ENCODE assay signal across 9 cellular contexts in the genomic region with DNA sequence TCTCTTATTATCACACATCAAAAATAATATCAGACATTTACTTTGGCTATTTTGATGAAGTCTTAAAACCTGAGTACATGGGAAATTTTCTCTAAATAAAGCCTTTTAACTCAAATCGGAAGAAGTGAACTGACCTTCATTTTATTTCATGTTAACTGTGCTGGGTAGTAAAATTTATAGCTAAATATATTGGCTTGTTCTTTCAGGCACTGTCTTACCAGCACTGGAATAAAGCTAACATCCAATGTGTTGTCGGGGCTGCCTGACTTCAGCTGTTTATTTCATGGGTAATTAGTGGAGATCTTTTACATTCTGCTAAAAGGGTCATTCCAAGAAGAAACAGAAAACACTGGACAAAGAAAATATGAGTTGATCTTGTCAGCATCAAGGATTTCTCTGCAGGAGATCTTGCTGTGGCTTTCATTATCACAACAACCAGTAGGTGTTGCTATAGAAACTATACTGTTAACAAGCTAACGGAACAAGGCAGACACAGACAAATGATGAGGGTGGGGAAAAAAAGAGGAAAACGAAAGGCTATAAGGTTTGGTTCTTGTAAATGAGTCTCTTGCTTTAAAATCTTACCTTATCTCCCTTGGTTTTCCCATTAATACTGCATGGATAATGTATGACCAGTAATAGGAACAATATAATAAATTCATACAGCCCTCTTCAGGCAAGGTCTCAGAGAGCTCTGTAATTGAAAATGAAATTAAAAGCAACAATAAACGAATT.
A peak's percentile ranks its signal among the peaks of the same experiment; 100 is the strongest.
DNase-seq lines count a peak whose midpoint lies in the region; ATAC-seq and TF ChIP-seq lines count a peak whose summit lies in the region.
"Had no signal": no experiment of that assay in that cellular context is flagged by ENCODE, and none has a peak within 500 bp of the region (broad histone marks: within the 10 kb centered on the region; RNA-seq: fewer than 3 reads in every experiment).

No MANE protein-coding gene starts in this region.

- H3K27me3 ChIP-seq in GM23338 (ENCODE audit: insufficient read depth) (no peaks in the 10 kb centered on the region), KMS-11 (ENCODE audit: insufficient read depth, low read depth) (no peaks in the 10 kb centered on the region), PC-9 (ENCODE audit: insufficient read depth, low read depth) (no peaks in the 10 kb centered on the region)

- H3K36me3 Mint-ChIP-seq in GM23338 (ENCODE audit: low read depth) (no peaks in the 10 kb centered on the region), immature natural killer cell (no peaks in the 10 kb centered on the region)
- H3K36me3 Mint-ChIP-seq: stimulated activated naive B cell treated with anti-CD40 and anti-IgM and Interleukin-4, amounts not matched to agents 10 μg/mL and 1 μg/mL and 100 μg/mL, for 72 hours had no signal

- H2AFZ ChIP-seq in GM23338: no peak overlapping the region
- peak overlapping the region; percentile 44; the same call in 1 of the 2 replicates for H2AFZ ChIP-seq in KMS-11 (ENCODE audit: low read depth)
- no peak overlapping the region for H2AFZ ChIP-seq in PC-9

- H3K4me3 Mint-ChIP-seq in GM23338: no peak overlapping the region
- H3K4me3 Mint-ChIP-seq in immature natural killer cell: peak overlapping the region in 4 of 5 donors; percentile 22 to 83 (median 42)

- intact Hi-C loops in PC-9 (cut with micrococcal nuclease; ENCODE audit: unreplicated experiment): no loop called here

- H3K4me2 ChIP-seq in GM23338 (no peak overlapping the region), KMS-11 (peak overlapping the region; percentile 75), PC-9 (no peak overlapping the region)

- TF ChIP-seq POLR2A in GM18505 (IDR thresholded peaks at IDR 0.05; ENCODE audit: borderline replicate concordance, extremely low read depth, insufficient read depth, insufficient read length): no peak

- no peaks in the 10 kb centered on the region for H3K9me2 ChIP-seq in GM23338 (ENCODE audit: insufficient read depth)
- H3K9me2 ChIP-seq in PC-9 (ENCODE audit: insufficient read depth): peaks cover 5% of the 10 kb centered on the region; the same call in 1 of the 2 replicates

- DNase-seq in GM23338 (ENCODE audit: low spot score) (peak; percentile 66), immature natural killer cell (peak in 1 of 3 donors; percentile 35), PC-9 (no peak), DMS114 treated with DMSO at 0.1 percent for 48 hours (lab: John Stamatoyannopoulos, UW; ENCODE audit: unreplicated experiment) (no peak), GM03348 (ENCODE audit: low spot score) (no peak)
- DNase-seq: stimulated activated naive B cell treated with anti-CD40 and anti-IgM and Interleukin-4, amounts not matched to agents 10 μg/mL and 1 μg/mL and 100 μg/mL, for 72 hours had no signal

- peaks cover 14% of the 10 kb centered on the region for H3K4me1 Mint-ChIP-seq in GM23338
- peaks cover 0 to 2% of the 10 kb centered on the region in 2 donors for H3K4me1 Mint-ChIP-seq in immature natural killer cell

- H3K27me3 Mint-ChIP-seq in GM23338 (ENCODE audit: insufficient read depth, low read depth, poor library complexity) (no peaks in the 10 kb centered on the region), immature natural killer cell (ENCODE audit: low read depth in 3 of 3) (peaks cover 0 to 3% (median 2%) of the 10 kb centered on the region in 3 donors)

- POLR2A ChIA-PET in PC-9 (lab: Charles Lee; ENCODE audit: unreplicated experiment): interaction anchor here (0.7 kb wide), 1 partner anchor 39 kb away, joined by 7 read pairs; no protein-coding TSS in a partner anchor

- H4K20me1 ChIP-seq in GM23338 (replicated peaks; ENCODE audit: insufficient read depth) (no peaks in the 10 kb centered on the region), KMS-11 (ENCODE audit: insufficient read depth) (no peaks in the 10 kb centered on the region), PC-9 (ENCODE audit: insufficient read depth) (no peaks in the 10 kb centered on the region)

- H3F3A ChIP-seq in GM23338 (replicated peaks; ENCODE audit: low read depth) (no peaks in the 10 kb centered on the region), PC-9 (ENCODE audit: insufficient read depth, low read depth) (0 out of 2 replicates have a peak, but pooled peaks cover 5% of the 10 kb centered on the region)

- H3K9ac ChIP-seq in KMS-11: peak overlapping the region; percentile 34; the same call in 1 of the 2 replicates

- H3K36me3 ChIP-seq in GM23338 (ENCODE audit: insufficient read depth) (no peaks in the 10 kb centered on the region), KMS-11 (ENCODE audit: insufficient read depth) (no peaks in the 10 kb centered on the region), PC-9 (ENCODE audit: low read depth) (no peaks in the 10 kb centered on the region)

- no peak overlapping the region for H3K27ac ChIP-seq in GM23338 (ENCODE audit: low read depth)
- peak overlapping the region; percentile 60 for H3K27ac ChIP-seq in KMS-11
- no peak overlapping the region for H3K27ac ChIP-seq in PC-9

- peak; percentile 84 for ATAC-seq in GM18505 (IDR thresholded peaks at IDR 0.05; ENCODE audit: unreplicated experiment)
- peak; percentile 42; the same call in 2 of the 3 replicates for ATAC-seq in GM23338
- ATAC-seq in SK-N-SH treated with all-trans-retinoic acid at 6 μM for 48 hours: peak; percentile 93

- H3K4me1 ChIP-seq in GM23338 (ENCODE audit: insufficient read depth) (peaks cover 8% of the 10 kb centered on the region; the same call in 1 of the 2 replicates), KMS-11 (ENCODE audit: low read depth, poor library complexity, severe bottlenecking) (peaks cover 22% of the 10 kb centered on the region), PC-9 (replicated peaks; ENCODE audit: insufficient read depth) (no peaks in the 10 kb centered on the region)

- H3K4me3 ChIP-seq in GM23338 (no peak overlapping the region), KMS-11 (IDR thresholded peaks at IDR 0.05; ENCODE audit: insufficient read depth, low read depth, low read length) (no peak overlapping the region), PC-9 (no peak overlapping the region)

- CTCF ChIA-PET in PC-9 (lab: Charles Lee): interaction anchor here (1.0 kb wide), 1 partner anchor 39 kb away, joined by 3 read pairs; no protein-coding TSS in a partner anchor

- peaks cover 6% of the 10 kb centered on the region; the same call in 1 of the 2 replicates for H3K9me3 ChIP-seq in PC-9 (ENCODE audit: insufficient read depth, low read depth)

- H3K9me3 Mint-ChIP-seq in GM23338 (no peaks in the 10 kb centered on the region), immature natural killer cell (peaks cover 0 to 6% (median 0%) of the 10 kb centered on the region in 6 donors)
- H3K9me3 Mint-ChIP-seq: stimulated activated naive B cell treated with anti-CD40 and anti-IgM and Interleukin-4, amounts not matched to agents 10 μg/mL and 1 μg/mL and 100 μg/mL, for 72 hours had no signal

- H3K79me2 ChIP-seq in GM23338 (replicated peaks; ENCODE audit: insufficient read depth) (no peaks in the 10 kb centered on the region), KMS-11 (ENCODE audit: insufficient read depth, low read depth) (no peaks in the 10 kb centered on the region), PC-9 (ENCODE audit: low read depth) (no peaks in the 10 kb centered on the region)

- TF ChIP-seq CTCF in GM23338 (conservative IDR thresholded peaks at IDR 0.05; ENCODE audit: low read depth in 2 of 2) (peak in 1 of 2 experiments; percentile 38; a peak in 1 of 4 replicates), KMS-11 (conservative IDR thresholded peaks at IDR 0.05; ENCODE audit: low read depth, low read length) (no peak), PC-9 (conservative IDR thresholded peaks at IDR 0.05) (no peak; the same call in 1 of the 2 replicates)

- H3K27ac Mint-ChIP-seq in GM23338: no peak overlapping the region
- peak overlapping the region in 1 of 6 donors; percentile 38 for H3K27ac Mint-ChIP-seq in immature natural killer cell
- H3K27ac Mint-ChIP-seq: stimulated activated naive B cell treated with anti-CD40 and anti-IgM and Interleukin-4, amounts not matched to agents 10 μg/mL and 1 μg/mL and 100 μg/mL, for 72 hours had no signal

- BruUV-seq in PC-9 (replicated peaks; lab: Mats Ljungman, UMichigan): no TSS peak

TF ChIP-seq in GM23338, 12 proteins besides CTCF, POLR2A, EP300 and RAD21 (continues in another document):
- TF ChIP-seq EZH2phosphoT487 (IDR thresholded peaks at IDR 0.05; ENCODE audit: unreplicated experiment): no peak

TF ChIP-seq in SK-N-SH treated with all-trans-retinoic acid at 6 μM for 48 hours, 23 proteins besides CTCF, POLR2A, EP300 and RAD21 (continues in another document):
- TF ChIP-seq ISL1 (CRISPR knock-in tag; IDR thresholded peaks at IDR 0.05): no peak
- TF ChIP-seq PATZ1 (CRISPR knock-in tag; IDR thresholded peaks at IDR 0.05; ENCODE audit: borderline replicate concordance): no peak
- TF ChIP-seq BACH2 (CRISPR knock-in tag; IDR thresholded peaks at IDR 0.05; ENCODE audit: borderline replicate concordance): no peak
- TF ChIP-seq ZNF70 (CRISPR knock-in tag; IDR thresholded peaks at IDR 0.05): no peak
- no peak for TF ChIP-seq ZNF8 (CRISPR knock-in tag; IDR thresholded peaks at IDR 0.05)
- TF ChIP-seq ZFP30 (CRISPR knock-in tag; IDR thresholded peaks at IDR 0.05): no peak
- no peak for TF ChIP-seq SNAI2 (CRISPR knock-in tag; IDR thresholded peaks at IDR 0.05)
- TF ChIP-seq RARB (CRISPR knock-in tag; IDR thresholded peaks at IDR 0.05): no peak
- TF ChIP-seq ARNTL (CRISPR knock-in tag; IDR thresholded peaks at IDR 0.05; ENCODE audit: borderline replicate concordance, low read depth): no peak

Comparison
In these comparisons a context has a peak if more than half of its experiments do, and no peak if none do; other contexts are left out.
1. ATAC-seq: peak in every context shown above with its lines; median percentile 93 in SK-N-SH treated with all-trans-retinoic acid at 6 μM for 48 hours; 84 in GM18505; 42 in GM23338.